14 cellular contexts compared by ENCODE assay signal in genomic region chr9:77997611-77998349, GRCh38. TPM values are rescaled to one million over a fixed set of nuclear protein-coding genes. Genes with fewer than 3 reads are reported as not detected.
DNase-seq lines count a peak whose midpoint lies in the region; ATAC-seq and TF ChIP-seq lines count a peak whose summit lies in the region.
"Had no signal": no experiment of that assay in that cellular context is flagged by ENCODE, and none has a peak within 500 bp of the region (broad histone marks: within the 10 kb centered on the region; RNA-seq: fewer than 3 reads in every experiment).

No MANE protein-coding gene starts in this region.

- peaks cover 8% of the 10 kb centered on the region for H3K4me1 Mint-ChIP-seq in activated B cell treated with CpG ODN at 0.5 μM for 24 hours
- peaks cover 17% of the 10 kb centered on the region for H3K4me1 Mint-ChIP-seq in stimulated activated memory B cell treated with anti-CD40 and anti-IgM and Interleukin-4, amounts not matched to agents 10 μg/mL and 1 μg/mL and 100 μg/mL, for 72 hours
- H3K4me1 Mint-ChIP-seq in activated T-cell treated with anti-CD3 and anti-CD28 coated beads, Interleukin-2, amount 50 U/mL, for 24 hours (ENCODE audit: low read depth): peaks cover 54% of the 10 kb centered on the region

- no peaks in the 10 kb centered on the region; the same call in 1 of the 2 replicates for H4K20me1 ChIP-seq in SK-N-SH (ENCODE audit: insufficient read depth)

- no peak overlapping the region for H3K4me3 Mint-ChIP-seq in activated B cell treated with CpG ODN at 0.5 μM for 24 hours
- H3K4me3 Mint-ChIP-seq in stimulated activated memory B cell treated with anti-CD40 and anti-IgM and Interleukin-4, amounts not matched to agents 10 μg/mL and 1 μg/mL and 100 μg/mL, for 72 hours: no peak overlapping the region
- no peak overlapping the region for H3K4me3 Mint-ChIP-seq in activated T-cell treated with anti-CD3 and anti-CD28 coated beads, Interleukin-2, amount 50 U/mL, for 24 hours
- H3K4me3 Mint-ChIP-seq: activated naive CD4-positive, alpha-beta T cell treated with anti-CD3 and anti-CD28 coated beads, Interleukin-2, amount 50 U/mL, for 24 hours had no signal

- H3K36me3 ChIP-seq in SK-N-SH (replicated peaks in 1 of 2; ENCODE audit: control insufficient read depth in 1 of 2, insufficient read depth in 2 of 2, low read length in 1 of 2): peaks cover 0 to 2% of the 10 kb centered on the region in 2 experiments
- H3K36me3 ChIP-seq: thoracic aorta had no signal

- TF ChIP-seq EP300 in SK-N-SH (IDR thresholded peaks at IDR 0.05; ENCODE audit: borderline replicate concordance in 1 of 2, low read depth in 1 of 2, low read length in 1 of 2): peak in 1 of 2 experiments; percentile 39; a peak in 1 of 4 replicates

- H2AFZ ChIP-seq in SK-N-SH (ENCODE audit: low read depth): no peak overlapping the region

- H3K27me3 ChIP-seq in SK-N-SH (ENCODE audit: insufficient read depth): no peaks in the 10 kb centered on the region

- H3K36me3 Mint-ChIP-seq in activated B cell treated with CpG ODN at 0.5 μM for 24 hours (ENCODE audit: low read depth): no peaks in the 10 kb centered on the region
- H3K36me3 Mint-ChIP-seq in stimulated activated memory B cell treated with anti-CD40 and anti-IgM and Interleukin-4, amounts not matched to agents 10 μg/mL and 1 μg/mL and 100 μg/mL, for 72 hours: no peaks in the 10 kb centered on the region
- H3K36me3 Mint-ChIP-seq in activated T-cell treated with anti-CD3 and anti-CD28 coated beads, Interleukin-2, amount 50 U/mL, for 24 hours (ENCODE audit: low read depth): peaks cover 6% of the 10 kb centered on the region

- WGBS in SK-N-SH (ENCODE audit: low lambda C conversion rate): 70% methylated on average over 16 of the region's 16 CpGs

- CTCF ChIA-PET in SK-N-SH (lab: Yijun Ruan, JAX): interaction anchor here (0.9 to 2.6 kb wide), 4 partner anchors 9 to 101 kb away, joined by 3 to 10 read pairs (median 6); no protein-coding TSS in a partner anchor
- CTCF ChIA-PET in activated B cell treated with CpG ODN at 0.5 μM for 24 hours (lab: Charles Lee): no interaction called here

- H3K4me2 ChIP-seq in SK-N-SH: peak overlapping the region; percentile 54; the same call in 1 of the 2 replicates

- no peak; the same call in 2 of the 3 replicates for ATAC-seq in SK-N-SH treated with all-trans-retinoic acid at 6 μM for 48 hours
- ATAC-seq in activated B cell treated with CpG ODN at 0.5 μM for 24 hours (ENCODE audit: low read depth): peak; percentile 62
- peak; percentile 47 for ATAC-seq in stimulated activated memory B cell treated with anti-CD40 and anti-IgM and Interleukin-4, amounts not matched to agents 10 μg/mL and 1 μg/mL and 100 μg/mL, for 72 hours

- peaks cover 97% of the 10 kb centered on the region for H3K79me2 ChIP-seq in SK-N-SH (ENCODE audit: insufficient read depth)

- H3F3A ChIP-seq in SK-N-SH (replicated peaks; ENCODE audit: insufficient read depth): peaks cover 29% of the 10 kb centered on the region

- H3K27ac Mint-ChIP-seq in activated B cell treated with CpG ODN at 0.5 μM for 24 hours: no peak overlapping the region
- H3K27ac Mint-ChIP-seq in stimulated activated memory B cell treated with anti-CD40 and anti-IgM and Interleukin-4, amounts not matched to agents 10 μg/mL and 1 μg/mL and 100 μg/mL, for 72 hours: no peak overlapping the region
- H3K27ac Mint-ChIP-seq in activated T-cell treated with anti-CD3 and anti-CD28 coated beads, Interleukin-2, amount 50 U/mL, for 24 hours: no peak overlapping the region

- H3K9ac ChIP-seq in SK-N-SH: no peak overlapping the region

- peak overlapping the region; percentile 72 to 85; a peak in 3 of 4 replicates for H3K27ac ChIP-seq in SK-N-SH (ENCODE audit: low read depth in 2 of 2, low read length in 1 of 2)
- H3K27ac ChIP-seq: HL-60, thoracic aorta had no signal

- H3K9me3 Mint-ChIP-seq in activated B cell treated with CpG ODN at 0.5 μM for 24 hours: no peaks in the 10 kb centered on the region
- no peaks in the 10 kb centered on the region for H3K9me3 Mint-ChIP-seq in stimulated activated memory B cell treated with anti-CD40 and anti-IgM and Interleukin-4, amounts not matched to agents 10 μg/mL and 1 μg/mL and 100 μg/mL, for 72 hours
- no peaks in the 10 kb centered on the region for H3K9me3 Mint-ChIP-seq in activated T-cell treated with anti-CD3 and anti-CD28 coated beads, Interleukin-2, amount 50 U/mL, for 24 hours
- H3K9me3 Mint-ChIP-seq: activated naive CD4-positive, alpha-beta T cell treated with anti-CD3 and anti-CD28 coated beads, Interleukin-2, amount 50 U/mL, for 24 hours had no signal

- intact Hi-C loops in activated B cell treated with CpG ODN at 0.5 μM for 24 hours (cut with micrococcal nuclease): no loop called here

- TF ChIP-seq CTCF in SK-N-SH (IDR thresholded peaks at IDR 0.05): no peak
- no peak for TF ChIP-seq CTCF in activated B cell treated with CpG ODN at 0.5 μM for 24 hours (IDR thresholded peaks at IDR 0.05)

- H3K4me3 ChIP-seq in SK-N-SH (ENCODE audit: low read depth in 2 of 2, low read length in 1 of 2): no peak overlapping the region
- H3K4me3 ChIP-seq: thoracic aorta had no signal

- no peaks in the 10 kb centered on the region for H3K9me2 ChIP-seq in SK-N-SH

- H3K4me1 ChIP-seq in SK-N-SH (ENCODE audit: control insufficient read depth in 1 of 2, insufficient read depth in 2 of 2, low read depth in 1 of 2, low read length in 1 of 2): peaks cover 22 to 33% of the 10 kb centered on the region in 2 experiments

- POLR2A ChIA-PET in SK-N-SH (lab: Yijun Ruan, JAX) (interaction anchor here (1.2 kb wide), 1 partner anchor 10 kb away, joined by 3 read pairs; no protein-coding TSS in a partner anchor), activated B cell treated with CpG ODN at 0.5 μM for 24 hours (lab: Charles Lee) (interaction anchor here (0.6 kb wide), 1 partner anchor 392 kb away, joined by 9 read pairs; no protein-coding TSS in a partner anchor)

- no peak for TF ChIP-seq RAD21 in SK-N-SH (IDR thresholded peaks at IDR 0.05; ENCODE audit: low read length)

- H3K9me3 ChIP-seq in SK-N-SH: no peaks in the 10 kb centered on the region
- H3K9me3 ChIP-seq: thoracic aorta had no signal

- DNase-seq in SK-N-SH (peak; percentile 77), activated B cell treated with CpG ODN at 0.5 μM for 24 hours (no peak), kidney tubule cell (ENCODE audit: low spot score) (peak; percentile 74), NCI-H2171 treated with DMSO at 0.1 percent for 48 hours (lab: John Stamatoyannopoulos, UW) (no peak)
- no peak for DNase-seq in activated T-cell treated with anti-CD3 and anti-CD28 coated beads, Interleukin-2, amount 50 U/mL, for 1 hour
- DNase-seq in activated T-cell treated with anti-CD3 and anti-CD28 coated beads, Interleukin-2, amount 50 U/mL, for 24 hours: no peak
- DNase-seq: activated CD4-positive, alpha-beta T cell treated with anti-CD3 and anti-CD28 coated beads, Interleukin-2, amount 50 U/mL, for 48 hours; cortex of kidney; MM.1S had no signal

- H3K27me3 Mint-ChIP-seq in activated B cell treated with CpG ODN at 0.5 μM for 24 hours: peaks cover 28% of the 10 kb centered on the region
- H3K27me3 Mint-ChIP-seq in stimulated activated memory B cell treated with anti-CD40 and anti-IgM and Interleukin-4, amounts not matched to agents 10 μg/mL and 1 μg/mL and 100 μg/mL, for 72 hours: peaks cover 55% of the 10 kb centered on the region
- H3K27me3 Mint-ChIP-seq in activated T-cell treated with anti-CD3 and anti-CD28 coated beads, Interleukin-2, amount 50 U/mL, for 24 hours: no peaks in the 10 kb centered on the region
- H3K27me3 Mint-ChIP-seq: activated naive CD4-positive, alpha-beta T cell treated with anti-CD3 and anti-CD28 coated beads, Interleukin-2, amount 50 U/mL, for 24 hours had no signal

TF ChIP-seq in SK-N-SH, 30 proteins besides CTCF, POLR2A, EP300 and RAD21 (continues in another document):
- peak; percentile 77; the same call in 1 of the 2 replicates for TF ChIP-seq RCOR1 (IDR thresholded peaks at IDR 0.05; ENCODE audit: low read length)
- no peak for TF ChIP-seq TEAD4 (IDR thresholded peaks at IDR 0.05; ENCODE audit: borderline replicate concordance, insufficient read depth)
- no peak for TF ChIP-seq TAF1 (IDR thresholded peaks at IDR 0.05; ENCODE audit: borderline replicate concordance, low read depth, low read length)
- peak; percentile 26 for TF ChIP-seq CHD2 (IDR thresholded peaks at IDR 0.05; ENCODE audit: low read length, partially characterized antibody)
- TF ChIP-seq FOXJ3 (CRISPR knock-in tag; IDR thresholded peaks at IDR 0.05): peak; percentile 88
- TF ChIP-seq MEF2A (IDR thresholded peaks at IDR 0.05; ENCODE audit: borderline replicate concordance, low read depth): no peak
- TF ChIP-seq JUND (IDR thresholded peaks at IDR 0.05): no peak
- TF ChIP-seq GABPA (IDR thresholded peaks at IDR 0.05; ENCODE audit: low read depth): no peak
- peak; percentile 47; the same call in 1 of the 2 replicates for TF ChIP-seq NRF1 (IDR thresholded peaks at IDR 0.05; ENCODE audit: low read depth, low read length)
- TF ChIP-seq ELF1 (IDR thresholded peaks at IDR 0.05): no peak
- no peak for TF ChIP-seq YY1 (IDR thresholded peaks at IDR 0.05; ENCODE audit: low read depth)
- no peak for TF ChIP-seq FOSL2 (IDR thresholded peaks at IDR 0.05; ENCODE audit: borderline replicate concordance, low read depth)

TF ChIP-seq in SK-N-SH treated with all-trans-retinoic acid at 6 μM for 48 hours, 23 proteins besides CTCF, POLR2A, EP300 and RAD21 (continues in another document):
- TF ChIP-seq ZFP3 (CRISPR knock-in tag; IDR thresholded peaks at IDR 0.05) (no peak), SNAI2 (CRISPR knock-in tag; IDR thresholded peaks at IDR 0.05) (no peak), ZNF8 (CRISPR knock-in tag; IDR thresholded peaks at IDR 0.05) (no peak)
- TF ChIP-seq, protein P1, sequence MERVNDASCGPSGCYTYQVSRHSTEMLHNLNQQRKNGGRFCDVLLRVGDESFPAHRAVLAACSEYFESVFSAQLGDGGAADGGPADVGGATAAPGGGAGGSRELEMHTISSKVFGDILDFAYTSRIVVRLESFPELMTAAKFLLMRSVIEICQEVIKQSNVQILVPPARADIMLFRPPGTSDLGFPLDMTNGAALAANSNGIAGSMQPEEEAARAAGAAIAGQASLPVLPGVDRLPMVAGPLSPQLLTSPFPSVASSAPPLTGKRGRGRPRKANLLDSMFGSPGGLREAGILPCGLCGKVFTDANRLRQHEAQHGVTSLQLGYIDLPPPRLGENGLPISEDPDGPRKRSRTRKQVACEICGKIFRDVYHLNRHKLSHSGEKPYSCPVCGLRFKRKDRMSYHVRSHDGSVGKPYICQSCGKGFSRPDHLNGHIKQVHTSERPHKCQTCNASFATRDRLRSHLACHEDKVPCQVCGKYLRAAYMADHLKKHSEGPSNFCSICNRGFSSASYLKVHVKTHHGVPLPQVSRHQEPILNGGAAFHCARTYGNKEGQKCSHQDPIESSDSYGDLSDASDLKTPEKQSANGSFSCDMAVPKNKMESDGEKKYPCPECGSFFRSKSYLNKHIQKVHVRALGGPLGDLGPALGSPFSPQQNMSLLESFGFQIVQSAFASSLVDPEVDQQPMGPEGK (CRISPR knock-in tag; IDR thresholded peaks at IDR 0.05; ENCODE audit: borderline replicate concordance): no peak

RNA-seq across cellular contexts. Expression of gene GNAQ, which starts 33.8 kb away (rescaled TPM):
- 20.9 and 28.5 TPM in 2 replicates for polyA plus RNA-seq in SK-N-SH (2012; rRNA removed)
- polyA plus RNA-seq in SK-N-SH (2012; cell fraction: cytosol; rRNA removed): 35.6 and 46.1 TPM in 2 replicates
- 11.1 and 25.5 TPM in 2 replicates for polyA plus RNA-seq in SK-N-SH (2012; cell fraction: nucleus; rRNA removed)
- total RNA-seq in activated B cell treated with CpG ODN at 0.5 μM for 24 hours: 0.20 and 0.64 TPM in 2 replicates

Comparison
In these comparisons a context has a peak if more than half of its experiments do, and no peak if none do; other contexts are left out.
1. DNase-seq: peak in SK-N-SH (single experiment) and kidney tubule cell (single experiment); none in activated B cell treated with CpG ODN at 0.5 μM for 24 hours (single experiment), activated T-cell treated with anti-CD3 and anti-CD28 coated beads, Interleukin-2, amount 50 U/mL, for 1 hour (single experiment), NCI-H2171 treated with DMSO at 0.1 percent for 48 hours (single experiment) and activated T-cell treated with anti-CD3 and anti-CD28 coated beads, Interleukin-2, amount 50 U/mL, for 24 hours (single experiment).